8 cellular contexts compared by ENCODE assay signal in the genomic region with DNA sequence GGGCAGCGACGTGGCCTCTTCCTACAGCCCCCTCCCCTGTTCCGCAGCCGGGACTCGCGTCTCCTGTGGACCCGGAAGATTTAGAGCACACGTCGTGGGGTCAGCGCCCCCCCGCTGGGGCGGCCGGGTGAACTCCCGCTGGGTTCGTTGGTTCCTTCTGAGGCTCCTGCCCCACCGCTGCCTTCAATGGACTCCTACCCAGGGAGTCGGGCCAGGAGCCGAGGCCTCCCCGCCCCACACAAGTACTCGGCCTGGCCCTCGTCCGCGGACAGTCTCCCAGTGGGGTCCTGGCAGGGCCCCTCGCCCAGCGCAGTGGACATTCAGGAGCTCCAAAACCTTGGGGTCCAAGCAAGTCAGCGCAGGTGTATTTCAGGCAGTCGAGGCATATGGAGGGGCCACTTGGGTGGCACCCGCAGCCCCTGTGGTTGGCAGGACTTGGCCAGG. TPM values are rescaled to one million over a fixed set of nuclear protein-coding genes. Genes with fewer than 3 reads are reported as not detected.
DNase-seq lines count a peak whose midpoint lies in the region; ATAC-seq and TF ChIP-seq lines count a peak whose summit lies in the region.

No MANE protein-coding gene starts in this region.

- DNase-seq in BJ (ENCODE audit: low read depth) (no peak), MG63 (no peak), caudate nucleus (lab: John Stamatoyannopoulos, UW) (peak in 2 of 61 donors; percentile 25 to 35), NCI-H446 treated with DMSO at 0.1 percent for 48 hours (lab: John Stamatoyannopoulos, UW) (no peak)

- POLR2A ChIA-PET in BJ (lab: Charles Lee): no interaction called here

- peaks cover 5% of the 10 kb centered on the region for H3K4me1 ChIP-seq in mesodermal cell (ENCODE audit: control insufficient read depth, insufficient read depth, low read length, poor library complexity, severe bottlenecking)

- ATAC-seq in HG03159 (IDR thresholded peaks at IDR 0.05; ENCODE audit: unreplicated experiment) (no peak), HG03139 (IDR thresholded peaks at IDR 0.05; ENCODE audit: unreplicated experiment) (no peak), HG03439 (IDR thresholded peaks at IDR 0.05; ENCODE audit: unreplicated experiment) (no peak)

- peak overlapping the region; percentile 76 for H3K4me3 ChIP-seq in BJ (ENCODE audit: low read depth, low read length)
- H3K4me3 ChIP-seq in MG63: peak overlapping the region; percentile 47
- H3K4me3 ChIP-seq in mesodermal cell (ENCODE audit: extremely low read depth, insufficient read depth, low read length, poor library complexity, severe bottlenecking): peak overlapping the region; percentile 39

- H3K27ac ChIP-seq in caudate nucleus (ENCODE audit: low read depth, low read length) (peak overlapping the region; percentile 58), mesodermal cell (ENCODE audit: low read depth, low read length, severe bottlenecking) (no peak overlapping the region)

- H3K9me3 ChIP-seq in MG63 (no peaks in the 10 kb centered on the region), mesodermal cell (ENCODE audit: control insufficient read depth, low read length) (no peaks in the 10 kb centered on the region)

- CTCF ChIA-PET in BJ (lab: Yijun Ruan, JAX): interaction anchor here (0.7 to 3.2 kb wide), 8 partner anchors 14 to 1081 kb away, joined by 3 to 29 read pairs (median 5); no protein-coding TSS in a partner anchor

- H3K27me3 ChIP-seq in BJ (ENCODE audit: control insufficient read depth, insufficient read depth, low read length): no peaks in the 10 kb centered on the region
- no peaks in the 10 kb centered on the region for H3K27me3 ChIP-seq in MG63

- H3K36me3 ChIP-seq in BJ (ENCODE audit: control insufficient read depth, insufficient read depth, low read length) (no peaks in the 10 kb centered on the region; the same call in 1 of the 2 replicates), MG63 (no peaks in the 10 kb centered on the region), mesodermal cell (ENCODE audit: control insufficient read depth, insufficient read depth, low read length) (no peaks in the 10 kb centered on the region)

- 6 to 9% methylated on average over 21 to 27 of the region's 28 CpGs for WGBS in mesodermal cell (ENCODE audit: insufficient coverage in 2 of 2), 2 experiments

- TF ChIP-seq CTCF in BJ (IDR thresholded peaks at IDR 0.05; ENCODE audit: insufficient read depth, low read depth, low read length): no peak

RNA-seq across cellular contexts. Expression of gene MMP17, which starts 1.2 kb away (rescaled TPM):
- polyA plus RNA-seq in BJ (2011; rRNA removed): 12.7 and 13.7 TPM in 2 replicates
- 11.7 and 12.0 TPM in 2 replicates for polyA minus RNA-seq in BJ (2011; rRNA and poly(A)+ RNA removed)
- 10.4 and 10.8 TPM in 2 replicates for total RNA-seq in MG63 (2014; rRNA removed; shearing (Covaris generic); ENCODE audit: low replicate concordance)
- 5.0 TPM for polyA plus RNA-seq in mesodermal cell (2013, experiment 1 of 2)
- 5.2 TPM for polyA plus RNA-seq in mesodermal cell (2013, experiment 2 of 2)
